8 cellular contexts compared by ENCODE assay signal in genomic region chr12:49673446-49674317, GRCh38. TPM values are rescaled to one million over a fixed set of nuclear protein-coding genes. Genes with fewer than 3 reads are reported as not detected.
DNase-seq lines count a peak whose midpoint lies in the region; ATAC-seq, FAIRE-seq and TF ChIP-seq lines count a peak whose summit lies in the region.

No MANE protein-coding gene starts in this region.

- no peak for TF ChIP-seq RAD21 in GM12878 (IDR thresholded peaks at IDR 0.05; ENCODE audit: insufficient read depth, low read depth, low read length)

- no peak for TF ChIP-seq EP300 in GM12878 (IDR thresholded peaks at IDR 0.05; ENCODE audit: borderline replicate concordance in 1 of 2, control insufficient read depth in 1 of 2, low read depth in 2 of 2, low read length in 2 of 2)

- CTCF ChIA-PET in GM10248 (lab: Yijun Ruan, JAX): interaction anchor here (0.8 to 11.7 kb wide), 18 partner anchors 10 to 165 kb away, joined by 3 to 131 read pairs (median 5); partner anchors contain the start of genes FMNL3 and TMBIM6
- CTCF ChIA-PET in GM12878 (lab: Yijun Ruan, JAX): interaction anchor here (0.7 to 10.3 kb wide), 11 partner anchors 8 to 76 kb away, joined by 3 to 86 read pairs (median 5); partner anchors contain the start of gene FMNL3

- peaks cover 81% of the 10 kb centered on the region for H3K79me2 ChIP-seq in GM12878 (ENCODE audit: control insufficient read depth, insufficient read depth, low read length)

- in situ Hi-C loops in GM12878 (cut with MboI): no loop called here

- peak overlapping the region; percentile 53 for H3K9ac ChIP-seq in GM12878 (ENCODE audit: control insufficient read depth, insufficient read depth, low read length)

- POLR2A ChIA-PET in GM10248 (lab: Yijun Ruan, JAX) (interaction anchor here (0.7 to 5.2 kb wide), 3 partner anchors 25 to 68 kb away, joined by 3 to 22 read pairs (median 7); partner anchors contain the start of gene TMBIM6), GM12878 (lab: Charles Lee) (interaction anchor here (0.8 to 10.7 kb wide), 8 partner anchors 8 to 304 kb away, joined by 3 to 166 read pairs (median 46); partner anchors contain the start of genes FMNL3 and PRPF40B)

- no peaks in the 10 kb centered on the region for H4K20me1 ChIP-seq in GM12878 (ENCODE audit: control insufficient read depth, insufficient read depth)

- intact Hi-C loops in GM12878 (cut with micrococcal nuclease; ENCODE audit: unreplicated experiment): no loop called here
- intact Hi-C loops in posterior cingulate gyrus (cut with DNase I): loop anchor here (1.0 kb wide), 2 partner anchors 34 to 68 kb away; partner anchors contain the start of genes FMNL3 and TMBIM6

- peak; percentile 36 for DNase-seq in GM10248 (ENCODE audit: extremely low spot score)
- DNase-seq in NCI-H510A treated with DMSO at 0.1 percent for 48 hours (lab: John Stamatoyannopoulos, UW): peak; percentile 88
- DNase-seq in GM12878 (ENCODE audit: low read depth, low spot score): no peak
- DNase-seq in hepatic stellate cell (ENCODE audit: low spot score): peak; percentile 90
- DNase-seq in posterior cingulate gyrus: peak; percentile 90 to 99 (median 94)
- no peak for DNase-seq in GM12891 (ENCODE audit: insufficient read length, low spot score)
- no peak for DNase-seq in NCI-H1930 (lab: John Stamatoyannopoulos, UW)

- peak overlapping the region; percentile 92 for H3K27ac ChIP-seq in GM12878 (ENCODE audit: control insufficient read depth, insufficient read depth)

- 49% methylated on average over 13 of the region's 13 CpGs for WGBS in GM12878 (ENCODE audit: insufficient coverage, insufficient replicate concordance, low lambda C conversion rate, missing lambda C conversion rate)

- ATAC-seq in GM12878 (no peak; the same call in 2 of the 3 replicates), GM21619 (IDR thresholded peaks at IDR 0.05; ENCODE audit: unreplicated experiment) (no peak)

- peak overlapping the region; percentile 44 for H3K4me2 ChIP-seq in GM12878 (ENCODE audit: control insufficient read depth, insufficient read depth)

- TF ChIP-seq CTCF in GM10248 (IDR thresholded peaks at IDR 0.05; ENCODE audit: control extremely low read depth, extremely low read depth, low read depth, missing control alignments) (no peak), GM12878 (IDR thresholded peaks at IDR 0.05 in 2 of 3, conservative IDR thresholded peaks at IDR 0.05 in 1 of 3; ENCODE audit: control insufficient read depth in 2 of 3, extremely low read depth in 1 of 3, insufficient read depth in 1 of 3, low read depth in 3 of 3, low read length in 3 of 3) (no peak)

- RAD21 ChIA-PET in GM12878 (lab: Charles Lee; ENCODE audit: unreplicated experiment): interaction anchor here (1.2 to 8.6 kb wide), 10 partner anchors 9 to 68 kb away, joined by 4 to 167 read pairs (median 8); partner anchors contain the start of genes FMNL3 and TMBIM6

- H3K4me3 ChIP-seq in GM12878: no peak overlapping the region

- no TSS peak for BruUV-seq in GM12878 (replicated peaks; lab: Mats Ljungman, UMichigan)

- no peak overlapping the region for H2AFZ ChIP-seq in GM12878 (ENCODE audit: control insufficient read depth, low read depth, low read length)

- peaks cover 4 to 10% of the 10 kb centered on the region in 2 experiments; a peak in 3 of 4 replicates for H3K36me3 ChIP-seq in GM12878 (ENCODE audit: control insufficient read depth in 2 of 2, insufficient read depth in 2 of 2, low read length in 1 of 2)

- H3K4me1 ChIP-seq in GM12878 (ENCODE audit: control insufficient read depth, insufficient read depth, low read length): peaks cover 56% of the 10 kb centered on the region

- FAIRE-seq in GM12878 (lab: Jason Lieb, UNC) (no peak), GM12891 (lab: Jason Lieb, UNC) (no peak)

- no peaks in the 10 kb centered on the region for H3K9me3 ChIP-seq in GM12878 (replicated peaks; ENCODE audit: control insufficient read depth, insufficient read depth, low read length)

- TF ChIP-seq POLR2A in GM12878 (IDR thresholded peaks at IDR 0.05; ENCODE audit: low read depth, low read length): no peak
- no peak for TF ChIP-seq POLR2A in GM12891 (IDR thresholded peaks at IDR 0.05; ENCODE audit: low read depth, low read length)

- H3K27me3 ChIP-seq in GM12878 (replicated peaks in 1 of 2; ENCODE audit: control insufficient read depth in 2 of 2, insufficient read depth in 2 of 2, low read length in 1 of 2): no peaks in the 10 kb centered on the region

- SMC1A ChIA-PET in GM12878 (lab: Charles Lee; ENCODE audit: uncharacterized antibody, unreplicated experiment): interaction anchor here (1.1 to 14.9 kb wide), 13 partner anchors 8 to 38 kb away, joined by 3 to 131 read pairs (median 5); partner anchors contain the start of gene FMNL3

TF ChIP-seq in GM12878, 131 proteins besides CTCF, POLR2A, EP300 and RAD21:
- 0 out of 2 replicates have a peak, but pooled peaks have one; percentile 12 for TF ChIP-seq EED (IDR thresholded peaks at IDR 0.05; ENCODE audit: low read depth)
- no peak for TF ChIP-seq CREM (IDR thresholded peaks at IDR 0.05; ENCODE audit: low read depth)
TF ChIP-seq in GM12878: peak in this region for 1.

TF ChIP-seq in GM12891, 5 proteins besides CTCF, POLR2A, EP300 and RAD21:
- TF ChIP-seq TAF1 (IDR thresholded peaks at IDR 0.05; ENCODE audit: low read depth, low read length) (no peak), POU2F2 (IDR thresholded peaks at IDR 0.05; ENCODE audit: low read depth, low read length) (no peak), POLR2AphosphoS5 (IDR thresholded peaks at IDR 0.05; ENCODE audit: low read depth, low read length) (no peak), PAX5 (IDR thresholded peaks at IDR 0.05; ENCODE audit: insufficient read depth, low read length, severe bottlenecking) (no peak), SPI1 (IDR thresholded peaks at IDR 0.05; ENCODE audit: low read depth, low read length) (no peak)
TF ChIP-seq in GM12891: peak in this region for 0.

RNA-seq across cellular contexts. Expression of gene FMNL3, which starts 33.5 kb away (rescaled TPM):
- total RNA-seq in GM12878 (2013; cell fraction: nucleolus; rRNA removed): 182 and 205 TPM in 2 replicates
- total RNA-seq in GM12878 (2014; rRNA removed): 44.1 and 46.8 TPM in 2 replicates
- total RNA-seq in GM12878 (2014; rRNA removed; fragmentation: Illumina TruSeq; extraction: Trizol): 29.1 and 29.2 TPM in 2 replicates
- total RNA-seq in GM12878 (2021): 60.5 and 64.9 TPM in 2 replicates
- polyA plus RNA-seq in GM12878 (2011; ENCODE audit: low read depth): 19.3 TPM
- polyA plus RNA-seq in GM12878 (2011; rRNA removed): 40.6 and 47.6 TPM in 2 replicates
- 40.6 and 44.7 TPM in 2 replicates for polyA plus RNA-seq in GM12878 (2011; cell fraction: cytosol; rRNA removed)
- polyA plus RNA-seq in GM12878 (2011; cell fraction: nucleus; rRNA removed): 131 and 157 TPM in 2 replicates
- 33.5 and 36.8 TPM in 2 replicates for polyA plus RNA-seq in GM12878 (2012)
- polyA plus RNA-seq in GM12878 (2014; fragmentation: Illumina TruSeq; extraction: Trizol): 35.3 and 40.6 TPM in 2 replicates
- 1 to 10 TPM; 3.0 to 5.3 TPM for polyA plus RNA-seq in GM12878 (2014; fragmentation: Nextera tagmentation; extraction: Ambion mirVana)
- 32.6 and 35.0 TPM in 2 replicates for polyA plus RNA-seq in GM12878 (2014; rRNA removed)
- 10 to 100 TPM; 15.1 to 15.7 TPM for polyA plus RNA-seq in GM12878 (2016; fragmentation: Nextera tagmentation; extraction: Ambion mirVana)
- 105 and 132 TPM in 2 replicates for polyA minus RNA-seq in GM12878 (2011; rRNA and poly(A)+ RNA removed)
- polyA minus RNA-seq in GM12878 (2011; cell fraction: cytosol; rRNA and poly(A)+ RNA removed): 41.7 and 48.0 TPM in 2 replicates
- polyA minus RNA-seq in GM12878 (2011; cell fraction: nucleus; rRNA and poly(A)+ RNA removed): 46.2 and 54.0 TPM in 2 replicates
- polyA plus RNA-seq in GM12891 (2012; ENCODE audit: low read depth, missing spikeins): 40.1 TPM

RNA-seq across cellular contexts. Expression of gene PRPF40B, which starts 50.3 kb away (rescaled TPM):
- 25.0 and 26.2 TPM in 2 replicates for total RNA-seq in GM12878 (2013; cell fraction: nucleolus; rRNA removed)
- 7.2 and 7.7 TPM in 2 replicates for total RNA-seq in GM12878 (2014; rRNA removed)
- 6.9 and 7.1 TPM in 2 replicates for total RNA-seq in GM12878 (2014; rRNA removed; fragmentation: Illumina TruSeq; extraction: Trizol)
- 12.9 and 13.2 TPM in 2 replicates for total RNA-seq in GM12878 (2021)
- 1.7 TPM for polyA plus RNA-seq in GM12878 (2011; ENCODE audit: low read depth)
- polyA plus RNA-seq in GM12878 (2011; rRNA removed): 3.2 and 6.1 TPM in 2 replicates
- 4.1 and 5.3 TPM in 2 replicates for polyA plus RNA-seq in GM12878 (2011; cell fraction: cytosol; rRNA removed)
- polyA plus RNA-seq in GM12878 (2011; cell fraction: nucleus; rRNA removed): 39.1 and 43.0 TPM in 2 replicates
- polyA plus RNA-seq in GM12878 (2012): 5.4 TPM in 2 replicates
- polyA plus RNA-seq in GM12878 (2014; fragmentation: Illumina TruSeq; extraction: Trizol): 3.2 and 6.7 TPM in 2 replicates
- polyA plus RNA-seq in GM12878 (2014; fragmentation: Nextera tagmentation; extraction: Ambion mirVana): 1 to 10 TPM in 1 of 2 experiments, under 1 TPM in 1; 0.31 to 1.2 TPM
- polyA plus RNA-seq in GM12878 (2014; rRNA removed): 8.5 and 11.0 TPM in 2 replicates
- polyA plus RNA-seq in GM12878 (2016; fragmentation: Nextera tagmentation; extraction: Ambion mirVana): 10 to 100 TPM; 16.3 to 17.9 TPM
- polyA minus RNA-seq in GM12878 (2011; rRNA and poly(A)+ RNA removed): 6.8 and 10.0 TPM in 2 replicates
- polyA minus RNA-seq in GM12878 (2011; cell fraction: cytosol; rRNA and poly(A)+ RNA removed): 2.2 and 3.1 TPM in 2 replicates
- polyA minus RNA-seq in GM12878 (2011; cell fraction: nucleus; rRNA and poly(A)+ RNA removed): 11.1 and 16.5 TPM in 2 replicates
- 6.6 TPM for polyA plus RNA-seq in GM12891 (2012; ENCODE audit: low read depth, missing spikeins)

Comparison
In these comparisons a context has a peak if more than half of its experiments do, and no peak if none do; other contexts are left out.
1. DNase-seq: peak in GM10248 (single experiment), NCI-H510A treated with DMSO at 0.1 percent for 48 hours (single experiment), hepatic stellate cell (single experiment) and posterior cingulate gyrus (10 of 10); none in GM12878 (single experiment), GM12891 (single experiment) and NCI-H1930 (0 of 2).